Comparison of ENCODE assay signal across 7 cellular contexts in genomic region chr17:49567871-49568694, GRCh38. TPM values are rescaled to one million over a fixed set of nuclear protein-coding genes. Genes with fewer than 3 reads are reported as not detected.
DNase-seq lines count a peak whose midpoint lies in the region; FAIRE-seq and TF ChIP-seq lines count a peak whose summit lies in the region.

No MANE protein-coding gene starts in this region.

- H3K4me3 ChIP-seq in subcutaneous abdominal adipose tissue (ENCODE audit: low read depth in 1 of 5, low read length in 5 of 5), result peak overlapping the region; percentile 53 to 72 (median 60)

- TF ChIP-seq POLR2A in GM12892 (IDR thresholded peaks at IDR 0.05; ENCODE audit: low read depth, low read length), result no peak

- no peaks in the 10 kb centered on the region for H3K9me3 ChIP-seq in subcutaneous abdominal adipose tissue (ENCODE audit: control insufficient read depth in 5 of 5, low read length in 5 of 5)

- H3K27me3 ChIP-seq in subcutaneous abdominal adipose tissue (ENCODE audit: control insufficient read depth in 5 of 5, insufficient read depth in 4 of 5, low read length in 5 of 5), result peaks cover 0 to 8% (median 0%) of the 10 kb centered on the region in 5 donors

- no peak overlapping the region for H3K27ac ChIP-seq in subcutaneous abdominal adipose tissue (ENCODE audit: low read depth, low read length)

- in situ Hi-C loops in SK-MEL-5 (cut with HindIII; ENCODE audit: low pct_unique_long_range_greater_than_20kb, low sequenced_read_pairs), result no loop called here

- H3K36me3 ChIP-seq in subcutaneous abdominal adipose tissue (ENCODE audit: control insufficient read depth in 5 of 5, insufficient read depth in 5 of 5, low read length in 5 of 5), result no peaks in the 10 kb centered on the region

- DNase-seq in GM12892 (ENCODE audit: insufficient read length), result no peak
- peak; percentile 88 for DNase-seq in KG1 (lab: John Stamatoyannopoulos, UW)
- peak; percentile 87 for DNase-seq in SK-MEL-5 (ENCODE audit: low read depth, low spot score)
- DNase-seq in activated naive CD4-positive, alpha-beta T cell (lab: John Stamatoyannopoulos, UW), result peak; percentile 65 to 84 (median 70)
- DNase-seq in germinal center (ENCODE audit: low spot score), result peak; percentile 72
- peak in 54 of 56 donors; percentile 27 to 90 (median 72) for DNase-seq in nucleus accumbens (lab: John Stamatoyannopoulos, UW)

- peak; percentile 94 for FAIRE-seq in GM12892 (lab: Jason Lieb, UNC)

- H3K9ac ChIP-seq in subcutaneous abdominal adipose tissue (ENCODE audit: low read length in 5 of 5), result peak overlapping the region in 4 of 5 donors; percentile 45 to 74 (median 62)

- H3K4me1 ChIP-seq in subcutaneous abdominal adipose tissue (ENCODE audit: control insufficient read depth in 5 of 5, insufficient read depth in 5 of 5, low read length in 5 of 5), result peaks cover 2 to 28% (median 19%) of the 10 kb centered on the region in 5 donors

RNA-seq across cellular contexts. Expression of gene NXPH3, which starts 7.6 kb away (rescaled TPM):
- polyA plus RNA-seq in GM12892 (2012; ENCODE audit: missing spikeins), result 0.98 TPM
- total RNA-seq in SK-MEL-5 (2014; rRNA removed; shearing (Covaris generic)), result 0.26 and 0.35 TPM in 2 replicates
- 0.15 TPM in 1 of 2 replicates, not detected in the other for polyA plus RNA-seq in SK-MEL-5 (2015; cell fraction: cytosol; rRNA removed)
- polyA plus RNA-seq in SK-MEL-5 (2015; cell fraction: nucleus; rRNA removed), result 0.05 TPM in 1 of 2 replicates, not detected in the other
